ENCODE assay signal across 9 cellular contexts in the genomic region with DNA sequence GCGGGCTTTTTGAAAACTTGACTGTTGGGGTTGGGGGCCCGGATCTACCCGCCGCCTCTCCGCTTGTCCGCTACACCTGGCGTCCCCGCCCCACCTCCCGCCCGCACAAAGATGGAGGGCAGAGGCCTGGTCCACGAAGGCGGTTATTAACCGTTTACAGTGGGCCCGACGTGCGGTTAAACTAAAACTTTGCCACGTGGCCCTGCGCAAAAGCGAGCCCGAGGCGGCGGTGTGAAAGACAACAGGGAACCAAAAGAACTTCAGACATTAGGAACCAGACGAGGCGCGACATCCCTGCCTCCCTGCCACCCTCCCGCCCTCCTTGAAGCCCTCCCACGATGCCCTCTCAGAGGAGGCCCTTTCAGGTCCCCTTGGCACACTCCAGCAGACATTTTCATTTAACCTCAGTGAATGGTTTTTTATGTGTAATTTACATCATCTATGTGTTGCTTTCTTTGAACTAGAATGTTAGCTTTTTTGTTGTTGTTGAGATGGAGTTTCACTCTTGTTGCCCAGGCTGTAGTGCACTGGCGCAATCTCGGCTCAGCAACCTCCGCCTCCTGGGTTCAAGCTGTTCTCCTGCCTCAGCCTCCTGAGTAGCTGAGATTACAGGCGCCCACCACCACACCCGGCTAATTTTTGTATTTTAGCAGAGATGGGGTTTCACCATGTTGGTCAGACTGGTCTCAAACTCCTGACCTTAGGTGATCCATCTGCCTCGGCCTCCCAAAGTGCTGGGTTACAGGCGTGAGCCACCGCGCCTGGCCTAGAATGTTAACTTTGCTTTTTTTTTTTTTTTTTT. TPM values are rescaled to one million over a fixed set of nuclear protein-coding genes. Genes with fewer than 3 reads are reported as not detected.
DNase-seq lines count a peak whose midpoint lies in the region; ATAC-seq, FAIRE-seq and TF ChIP-seq lines count a peak whose summit lies in the region.
"Had no signal": no experiment of that assay in that cellular context is flagged by ENCODE, and none has a peak within 500 bp of the region (broad histone marks: within the 10 kb centered on the region; RNA-seq: fewer than 3 reads in every experiment).

No MANE protein-coding gene starts in this region.

- H3K4me2 ChIP-seq in mesenchymal stem cell (ENCODE audit: low read length, poor library complexity, severe bottlenecking) = peak overlapping the region; percentile 90

- H4K8ac ChIP-seq in mesenchymal stem cell (ENCODE audit: low read length) = peak overlapping the region; percentile 90

- H3K36me3 Mint-ChIP-seq in activated CD4-positive, alpha-beta T cell treated with anti-CD3 and anti-CD28 coated beads, Interleukin-2, amount 10 ng/mL, durations not matched to agents 24 days and 14 days (ENCODE audit: low read depth) = peaks cover 41% of the 10 kb centered on the region

- H3K4me1 ChIP-seq in mesenchymal stem cell (ENCODE audit: control insufficient read depth, insufficient read depth, low read depth, low read length) (peaks cover 3% of the 10 kb centered on the region), aorta (ENCODE audit: control insufficient read depth in 1 of 2, insufficient read depth in 2 of 2, low read length in 2 of 2) (no peaks in the 10 kb centered on the region)

- H3K14ac ChIP-seq in mesenchymal stem cell (ENCODE audit: low read length in 2 of 2) = no peak overlapping the region

- H2BK12ac ChIP-seq in mesenchymal stem cell (ENCODE audit: low read length in 2 of 2) = peak overlapping the region in 1 of 2 experiments; percentile 24

- H3K27ac ChIP-seq in mesenchymal stem cell (ENCODE audit: low read length, poor library complexity, severe bottlenecking) (peak overlapping the region; percentile 55), aorta (ENCODE audit: low read depth in 1 of 2, low read length in 2 of 2) (peak overlapping the region; percentile 37 to 91)

- no peak for TF ChIP-seq CTCF in bronchial epithelial cell (IDR thresholded peaks at IDR 0.05; ENCODE audit: insufficient read depth, low read length, severe bottlenecking)

- intact Hi-C loops in activated CD4-positive, alpha-beta T cell treated with anti-CD3 and anti-CD28 coated beads, Interleukin-2, amount 10 ng/mL, durations not matched to agents 24 days and 14 days (cut with micrococcal nuclease) = loop anchor here (1.0 to 10.0 kb wide), 10 partner anchors 12 to 788 kb away; partner anchors contain the start of genes BRD8, CDC25C, EGR1 and ETF1
- intact Hi-C loops in aorta (cut with DNase I) = no loop called here

- peak overlapping the region; percentile 91 for H2AFZ ChIP-seq in mesenchymal stem cell (ENCODE audit: low read depth, low read length)

- no peak for DNase-seq in activated CD4-positive, alpha-beta T cell treated with anti-CD3 and anti-CD28 coated beads, Interleukin-2, amount 10 ng/mL, durations not matched to agents 24 days and 14 days
- DNase-seq in activated CD4-positive, alpha-beta T cell treated with anti-CD3 and anti-CD28 coated beads, Interleukin-2, amount 50 U/mL, for 48 hours = no peak
- peak; percentile 31 for DNase-seq in HuH-7.5 (ENCODE audit: low spot score)
- DNase-seq in bronchial epithelial cell (ENCODE audit: low read depth) = no peak
- no peak for DNase-seq in mesenchymal stem cell
- no peak for DNase-seq in aorta
- DNase-seq in NCI-H1105 (lab: John Stamatoyannopoulos, UW) = no peak
- no peak for DNase-seq in GM19240 (ENCODE audit: insufficient read length, low spot score)

- H3K27me3 Mint-ChIP-seq in activated CD4-positive, alpha-beta T cell treated with anti-CD3 and anti-CD28 coated beads, Interleukin-2, amount 10 ng/mL, durations not matched to agents 24 days and 14 days = peaks cover 9% of the 10 kb centered on the region

- H3K4me3 Mint-ChIP-seq in activated CD4-positive, alpha-beta T cell treated with anti-CD3 and anti-CD28 coated beads, Interleukin-2, amount 10 ng/mL, durations not matched to agents 24 days and 14 days = peak overlapping the region; percentile 93

- H3K27ac Mint-ChIP-seq in activated CD4-positive, alpha-beta T cell treated with anti-CD3 and anti-CD28 coated beads, Interleukin-2, amount 10 ng/mL, durations not matched to agents 24 days and 14 days = peak overlapping the region; percentile 100

- peaks cover 5% of the 10 kb centered on the region for H3K9me3 Mint-ChIP-seq in activated CD4-positive, alpha-beta T cell treated with anti-CD3 and anti-CD28 coated beads, Interleukin-2, amount 10 ng/mL, durations not matched to agents 24 days and 14 days

- peak overlapping the region; percentile 8 for H2BK15ac ChIP-seq in mesenchymal stem cell (ENCODE audit: low read depth, poor library complexity, severe bottlenecking)

- H3K36me3 ChIP-seq in bronchial epithelial cell (ENCODE audit: control insufficient read depth, insufficient read depth, low read length) = peaks cover 2% of the 10 kb centered on the region
- H3K36me3 ChIP-seq in mesenchymal stem cell (ENCODE audit: control insufficient read depth in 1 of 2, insufficient read depth in 2 of 2, low read depth in 1 of 2, low read length in 2 of 2) = peaks cover 0 to 12% of the 10 kb centered on the region in 2 experiments
- no peaks in the 10 kb centered on the region for H3K36me3 ChIP-seq in aorta (ENCODE audit: control insufficient read depth in 1 of 2, insufficient read depth in 2 of 2, low read length in 1 of 2)

- peak overlapping the region; percentile 16 to 32 for H3K4ac ChIP-seq in mesenchymal stem cell (ENCODE audit: low read depth in 1 of 2, low read length in 2 of 2)

- no peaks in the 10 kb centered on the region for H3K79me1 ChIP-seq in mesenchymal stem cell (replicated peaks; ENCODE audit: low read length, poor library complexity, severe bottlenecking)

- peaks cover 26% of the 10 kb centered on the region for H3K4me1 Mint-ChIP-seq in activated CD4-positive, alpha-beta T cell treated with anti-CD3 and anti-CD28 coated beads, Interleukin-2, amount 10 ng/mL, durations not matched to agents 24 days and 14 days

- H2BK120ac ChIP-seq in mesenchymal stem cell (ENCODE audit: low read depth, low read length) = no peak overlapping the region

- H2BK5ac ChIP-seq in mesenchymal stem cell (ENCODE audit: low read depth, low read length, poor library complexity, severe bottlenecking) = peak overlapping the region; percentile 40

- peak overlapping the region; percentile 49 for H4K91ac ChIP-seq in mesenchymal stem cell (ENCODE audit: low read length)

- no peak for FAIRE-seq in bronchial epithelial cell (lab: Jason Lieb, UNC)
- FAIRE-seq: frontal cortex had no signal

- ATAC-seq in aorta (ENCODE audit: low FRiP score) = no peak

- peak overlapping the region; percentile 84 to 100 for H3K18ac ChIP-seq in mesenchymal stem cell (ENCODE audit: low read depth in 1 of 2, low read length in 2 of 2)

- peak overlapping the region; percentile 100 for H3K9ac ChIP-seq in mesenchymal stem cell (ENCODE audit: low read length)

- H2AK5ac ChIP-seq in mesenchymal stem cell (ENCODE audit: low read length, severe bottlenecking) = no peak overlapping the region

- H3K27me3 ChIP-seq in bronchial epithelial cell (ENCODE audit: control insufficient read depth, insufficient read depth, low read length) (no peaks in the 10 kb centered on the region), mesenchymal stem cell (ENCODE audit: control insufficient read depth in 1 of 2, insufficient read depth in 1 of 2, low read length in 2 of 2) (no peaks in the 10 kb centered on the region), aorta (ENCODE audit: control insufficient read depth in 1 of 2, insufficient read depth in 2 of 2, low read length in 1 of 2) (no peaks in the 10 kb centered on the region)

- 38% methylated on average over 34 of the region's 36 CpGs for WGBS in mesenchymal stem cell
- 27% methylated on average over 36 of the region's 36 CpGs for WGBS in aorta, 2 donors

- H3K9me3 ChIP-seq in mesenchymal stem cell (ENCODE audit: control insufficient read depth, low read length) (no peaks in the 10 kb centered on the region), aorta (ENCODE audit: control insufficient read depth, low read length) (no peaks in the 10 kb centered on the region)

- no peak overlapping the region for H3K23ac ChIP-seq in mesenchymal stem cell (ENCODE audit: low read length in 2 of 2)

- peak overlapping the region; percentile 98 for H3K4me3 ChIP-seq in bronchial epithelial cell (ENCODE audit: low read depth, low read length)
- H3K4me3 ChIP-seq in mesenchymal stem cell (ENCODE audit: insufficient read depth in 1 of 2, low read depth in 1 of 2, low read length in 2 of 2) = peak overlapping the region; percentile 94 to 98
- H3K4me3 ChIP-seq in aorta (ENCODE audit: low read length in 2 of 2) = peak overlapping the region; percentile 55 to 62

RNA-seq across cellular contexts. Expression of gene HNRNPA0, which starts 1.0 kb away (rescaled TPM):
- 38.3 and 38.6 TPM in 2 replicates for total RNA-seq in activated CD4-positive, alpha-beta T cell treated with anti-CD3 and anti-CD28 coated beads, Interleukin-2, amount 10 ng/mL, durations not matched to agents 24 days and 14 days
- total RNA-seq in bronchial epithelial cell = 18.3 and 22.1 TPM in 2 replicates
- polyA plus RNA-seq in mesenchymal stem cell (2013, experiment 1 of 2) = 22.9 TPM
- 22.8 TPM for polyA plus RNA-seq in mesenchymal stem cell (2013, experiment 2 of 2)
- total RNA-seq in aorta = 10 to 100 TPM; 27.0 to 31.2 TPM
- polyA plus RNA-seq in aorta = 10 to 100 TPM; 16.5 to 24.4 TPM

RNA-seq across cellular contexts. Expression of gene KLHL3, which starts 19.3 kb away (rescaled TPM):
- 1.5 and 2.2 TPM in 2 replicates for total RNA-seq in activated CD4-positive, alpha-beta T cell treated with anti-CD3 and anti-CD28 coated beads, Interleukin-2, amount 10 ng/mL, durations not matched to agents 24 days and 14 days
- total RNA-seq in bronchial epithelial cell (0.53 and 0.90 TPM in 2 replicates), aorta (10 to 100 TPM; 20.7 to 38.1 TPM)
- 0.21 TPM for polyA plus RNA-seq in mesenchymal stem cell (2013, experiment 1 of 2)
- polyA plus RNA-seq in mesenchymal stem cell (2013, experiment 2 of 2) = 0.21 TPM
- polyA plus RNA-seq in aorta = 1 to 10 TPM in 1 of 2 donors, under 1 TPM in 1; 0.88 to 3.2 TPM
